38 cellular contexts compared by ENCODE assay signal in genomic region chr18:30451976-30452375, GRCh38.
"Had no signal": no experiment of that assay in that cellular context is flagged by ENCODE, and none has a peak within 500 bp of the region (broad histone marks: within the 10 kb centered on the region; RNA-seq: fewer than 3 reads in every experiment).

No MANE protein-coding gene starts in this region.

- H3K4me1 Mint-ChIP-seq: activated CD4-positive, alpha-beta T cell treated with anti-CD3 and anti-CD28 coated beads for 36 hours; activated CD4-positive, alpha-beta T cell treated with anti-CD3 and anti-CD28 coated beads, Interleukin-2, amount 10 ng/mL, durations not matched to agents 24 days and 14 days; activated naive CD8-positive, alpha-beta T cell treated with anti-CD3 and anti-CD28 coated beads for 36 hours; activated T-helper 17 cell treated with anti-CD3 and anti-CD28 coated beads, Interleukin-2, amount 50 U/mL, for 72 hours had no signal

- H3K27me3 Mint-ChIP-seq: activated CD4-positive, alpha-beta memory T cell treated with anti-CD3 and anti-CD28 coated beads for 36 hours; activated CD4-positive, alpha-beta T cell treated with anti-CD3 and anti-CD28 coated beads for 36 hours; activated CD4-positive, alpha-beta T cell treated with anti-CD3 and anti-CD28 coated beads, Interleukin-2, amount 10 ng/mL, durations not matched to agents 24 days and 14 days; activated CD8-positive, alpha-beta T cell treated with anti-CD3 and anti-CD28 coated beads for 36 hours; activated naive CD8-positive, alpha-beta T cell treated with anti-CD3 and anti-CD28 coated beads for 36 hours; activated T-helper 17 cell treated with anti-CD3 and anti-CD28 coated beads, Interleukin-2, amount 50 U/mL, for 72 hours had no signal

- H3K9me3 Mint-ChIP-seq: activated CD4-positive, alpha-beta T cell treated with anti-CD3 and anti-CD28 coated beads, Interleukin-2, amount 10 ng/mL, durations not matched to agents 24 days and 14 days; activated T-helper 1 cell treated with anti-CD3 and anti-CD28 coated beads, Interleukin-12 subunit alpha, Interleukin-12 subunit beta, Interleukin-2, Interleukin-4 antibody, amounts not matched to agents 30 ng/mL and 10 ng/mL and 1 ng/mL, durations not matched to agents 14 hours and 24 hours and 36 hours; activated T-helper 17 cell treated with anti-CD3 and anti-CD28 coated beads, Interleukin-2, amount 50 U/mL, for 72 hours; WTC11 had no signal

- H3K27ac Mint-ChIP-seq: activated CD4-positive, alpha-beta memory T cell treated with anti-CD3 and anti-CD28 coated beads for 36 hours; activated CD4-positive, alpha-beta T cell treated with anti-CD3 and anti-CD28 coated beads for 36 hours; activated CD4-positive, alpha-beta T cell treated with anti-CD3 and anti-CD28 coated beads, Interleukin-2, amount 10 ng/mL, durations not matched to agents 24 days and 14 days; activated CD8-positive, alpha-beta T cell treated with anti-CD3 and anti-CD28 coated beads for 36 hours; activated naive CD4-positive, alpha-beta T cell treated with anti-CD3 and anti-CD28 coated beads for 36 hours; activated naive CD4-positive, alpha-beta T cell treated with anti-CD3 and anti-CD28 coated beads, Interleukin-2, amount 50 U/mL, for 72 hours; activated naive CD8-positive, alpha-beta T cell treated with anti-CD3 and anti-CD28 coated beads for 36 hours; activated T-cell treated with anti-CD3 and anti-CD28 coated beads, Interleukin-2, amount 50 U/mL, for 72 hours; activated T-helper 1 cell treated with anti-CD3 and anti-CD28 coated beads, Interleukin-12 subunit alpha, Interleukin-12 subunit beta, Interleukin-2, Interleukin-4 antibody, amounts not matched to agents 30 ng/mL and 10 ng/mL and 1 ng/mL, durations not matched to agents 14 hours and 24 hours and 36 hours; activated T-helper 17 cell treated with anti-CD3 and anti-CD28 coated beads, Interleukin-2, amount 50 U/mL, for 72 hours; T-helper 1 cell treated with Interleukin-12 subunit alpha and Interleukin-12 subunit beta and Interleukin-4 antibody, amounts not matched to agents 30 μg/mL and 1 μg/mL, for 36 hours; T-helper 2 cell treated with Interferon-gamma antibody and Interleukin-4, amounts not matched to agents 5 μg/mL and 100 μg/mL, for 36 hours; WTC11 had no signal

- H3K4me1 ChIP-seq: adrenal gland, body of pancreas, breast epithelium had no signal

- H3K36me3 Mint-ChIP-seq: activated CD4-positive, alpha-beta memory T cell treated with anti-CD3 and anti-CD28 coated beads for 36 hours; activated naive CD4-positive, alpha-beta T cell treated with anti-CD3 and anti-CD28 coated beads, Interleukin-2, amount 50 U/mL, for 72 hours; activated naive CD8-positive, alpha-beta T cell treated with anti-CD3 and anti-CD28 coated beads for 36 hours; WTC11 had no signal

- H3K9me3 ChIP-seq: adrenal gland, body of pancreas, breast epithelium had no signal

- DNase-seq: activated CD4-positive, alpha-beta memory T cell treated with anti-CD3 and anti-CD28 coated beads for 36 hours; activated CD4-positive, alpha-beta T cell treated with anti-CD3 and anti-CD28 coated beads for 1 hour; activated CD4-positive, alpha-beta T cell treated with anti-CD3 and anti-CD28 coated beads for 36 hours; activated CD4-positive, alpha-beta T cell treated with anti-CD3 and anti-CD28 coated beads, Interleukin-2, amount 10 ng/mL, durations not matched to agents 24 days and 14 days; activated CD4-positive, alpha-beta T cell treated with anti-CD3 and anti-CD28 coated beads, Interleukin-2, amount 50 U/mL, for 1 hour; activated CD4-positive, alpha-beta T cell treated with anti-CD3 and anti-CD28 coated beads, Interleukin-2, amount 50 U/mL, for 4 hours; activated CD4-positive, CD25-positive, alpha-beta regulatory T cell; activated CD8-positive, alpha-beta memory T cell treated with anti-CD3 and anti-CD28 coated beads, Interleukin-2, amount 50 U/mL, for 4 hours; activated CD8-positive, alpha-beta T cell treated with anti-CD3 and anti-CD28 coated beads for 36 hours; activated effector memory CD4-positive, alpha-beta T cell treated with anti-CD3 and anti-CD28 coated beads, Interleukin-2, amount 50 U/mL, for 16 hours; activated gamma-delta T cell treated with Interleukin-2 at 50 U/mL for 16 hours; activated naive CD4-positive, alpha-beta T cell; activated naive CD4-positive, alpha-beta T cell treated with anti-CD3 and anti-CD28 coated beads for 36 hours; activated naive CD4-positive, alpha-beta T cell treated with anti-CD3 and anti-CD28 coated beads, Interleukin-2, amount 50 U/mL, for 16 hours; activated naive CD8-positive, alpha-beta T cell treated with anti-CD3 and anti-CD28 coated beads for 36 hours; activated T-cell treated with anti-CD3 and anti-CD28 coated beads for 4 hours; activated T-cell treated with anti-CD3 and anti-CD28 coated beads, Interleukin-2, amount 50 U/mL, for 1 hour; activated T-cell treated with anti-CD3 and anti-CD28 coated beads, Interleukin-2, amount 50 U/mL, for 4 hours; activated T-cell treated with anti-CD3 and anti-CD28 coated beads, Interleukin-2, amount 50 U/mL, for 72 hours; adrenal gland; amniotic stem cell; aorta; body of pancreas; brain microvascular endothelial cell; central memory CD4-positive, alpha-beta T cell; T-helper 1 cell; T-helper 2 cell; T-helper 9 cell had no signal

- H3K27me3 ChIP-seq: adrenal gland, body of pancreas, brain microvascular endothelial cell, breast epithelium had no signal

- H3K36me3 ChIP-seq: adrenal gland, brain microvascular endothelial cell, breast epithelium had no signal

- H3K4me3 Mint-ChIP-seq: activated CD4-positive, alpha-beta memory T cell treated with anti-CD3 and anti-CD28 coated beads for 36 hours; activated CD4-positive, alpha-beta T cell treated with anti-CD3 and anti-CD28 coated beads for 36 hours; activated CD4-positive, alpha-beta T cell treated with anti-CD3 and anti-CD28 coated beads, Interleukin-2, amount 10 ng/mL, durations not matched to agents 24 days and 14 days; activated CD8-positive, alpha-beta T cell treated with anti-CD3 and anti-CD28 coated beads for 36 hours; activated naive CD4-positive, alpha-beta T cell treated with anti-CD3 and anti-CD28 coated beads for 36 hours; activated naive CD8-positive, alpha-beta T cell treated with anti-CD3 and anti-CD28 coated beads for 36 hours; activated T-cell treated with anti-CD3 and anti-CD28 coated beads, Interleukin-2, amount 50 U/mL, for 4 hours; activated T-cell treated with anti-CD3 and anti-CD28 coated beads, Interleukin-2, amount 50 U/mL, for 72 hours; activated T-helper 1 cell treated with anti-CD3 and anti-CD28 coated beads, Interleukin-12 subunit alpha, Interleukin-12 subunit beta, Interleukin-2, Interleukin-4 antibody, amounts not matched to agents 30 ng/mL and 10 ng/mL and 1 ng/mL, durations not matched to agents 14 hours and 24 hours and 36 hours; activated T-helper 17 cell treated with anti-CD3 and anti-CD28 coated beads, Interleukin-2, amount 50 U/mL, for 72 hours; T-helper 1 cell treated with Interleukin-12 subunit alpha and Interleukin-12 subunit beta and Interleukin-4 antibody, amounts not matched to agents 30 μg/mL and 1 μg/mL, for 36 hours; T-helper 2 cell treated with Interferon-gamma antibody and Interleukin-4, amounts not matched to agents 5 μg/mL and 100 μg/mL, for 36 hours; WTC11 had no signal

- H3K4me3 ChIP-seq: adrenal gland, body of pancreas, breast epithelium had no signal

- ATAC-seq: activated CD4-positive, alpha-beta T cell treated with anti-CD3 and anti-CD28 coated beads for 36 hours; activated CD4-positive, CD25-positive, alpha-beta regulatory T cell treated with anti-CD3 and anti-CD28 coated beads, Interleukin-2, amount 50 U/mL, for 24 hours; activated CD8-positive, alpha-beta T cell treated with anti-CD3 and anti-CD28 coated beads for 36 hours; activated naive CD4-positive, alpha-beta T cell treated with anti-CD3 and anti-CD28 coated beads, Interleukin-2, amount 50 U/mL, for 72 hours; activated T-cell treated with anti-CD3 and anti-CD28 coated beads, Interleukin-2, amount 50 U/mL, for 4 hours; activated T-cell treated with anti-CD3 and anti-CD28 coated beads, Interleukin-2, amount 50 U/mL, for 72 hours; activated T-helper 17 cell treated with anti-CD3 and anti-CD28 coated beads, Interleukin-2, amount 50 U/mL, for 72 hours; body of pancreas; WTC11 had no signal

- H3K27ac ChIP-seq: adrenal gland, body of pancreas, brain microvascular endothelial cell, breast epithelium, VCaP had no signal

- FAIRE-seq: TTC549 had no signal
